ENCODE assay signal across 11 cellular contexts in genomic region chr22:24445481-24446290, GRCh38. TPM values are rescaled to one million over a fixed set of nuclear protein-coding genes. Genes with fewer than 3 reads are reported as not detected.
DNase-seq lines count a peak whose midpoint lies in the region; ATAC-seq, FAIRE-seq and TF ChIP-seq lines count a peak whose summit lies in the region.
"Had no signal": no experiment of that assay in that cellular context is flagged by ENCODE, and none has a peak within 500 bp of the region (broad histone marks: within the 10 kb centered on the region; RNA-seq: fewer than 3 reads in every experiment).

No MANE protein-coding gene starts in this region.

- H3K27me3 ChIP-seq in left ventricle myocardium inferior (ENCODE audit: low read depth) (no peaks in the 10 kb centered on the region), heart right ventricle (no peaks in the 10 kb centered on the region), gastrocnemius medialis (no peaks in the 10 kb centered on the region)
- H3K27me3 ChIP-seq: sigmoid colon had no signal

- peak; percentile 78 for FAIRE-seq in urothelium cell line (lab: Jason Lieb, UNC)

- TF ChIP-seq CTCF in left ventricle myocardium inferior (IDR thresholded peaks at IDR 0.05; ENCODE audit: borderline replicate concordance) (no peak), heart right ventricle (IDR thresholded peaks at IDR 0.05) (no peak), glutamatergic neuron (IDR thresholded peaks at IDR 0.05; ENCODE audit: partially characterized antibody, unreplicated experiment) (no peak), omental fat pad (IDR thresholded peaks at IDR 0.05) (no peak), gastrocnemius medialis (IDR thresholded peaks at IDR 0.05 in 4 of 5, conservative IDR thresholded peaks at IDR 0.05 in 1 of 5) (no peak)

- H3K27ac ChIP-seq in left ventricle myocardium inferior (replicated peaks) (peak overlapping the region; percentile 42), heart right ventricle (peak overlapping the region in 3 of 10 donors; percentile 0 to 39 (median 6)), gastrocnemius medialis (peak overlapping the region in 1 of 4 donors; percentile 1)
- H3K27ac ChIP-seq: sigmoid colon had no signal

- 73 to 78% methylated on average over 12 of the region's 12 CpGs for WGBS in heart right ventricle, 2 donors

- H3K27ac Mint-ChIP-seq in T-helper 17 cell (peak overlapping the region; percentile 8), glutamatergic neuron (ENCODE audit: unreplicated experiment) (peak overlapping the region; percentile 53)

- H3K36me3 Mint-ChIP-seq in T-helper 17 cell (ENCODE audit: low read depth), result peaks cover 10% of the 10 kb centered on the region
- H3K36me3 Mint-ChIP-seq in glutamatergic neuron (ENCODE audit: unreplicated experiment), result no peaks in the 10 kb centered on the region

- in situ Hi-C loops in gastrocnemius medialis (cut with MboI; ENCODE audit: low sequenced_read_pairs in 4 of 4), result loop anchor here in 1 of 4 donors (25.0 kb wide), 1 partner anchor 317 kb away; the partner anchor contains the start of gene PIWIL3

- H3K36me3 ChIP-seq in left ventricle myocardium inferior, result no peaks in the 10 kb centered on the region
- peaks cover 0 to 34% (median 8%) of the 10 kb centered on the region in 9 donors for H3K36me3 ChIP-seq in heart right ventricle
- no peaks in the 10 kb centered on the region for H3K36me3 ChIP-seq in gastrocnemius medialis

- DNase-seq in left ventricle myocardium inferior (no peak), heart right ventricle (no peak), T-helper 17 cell (no peak), glutamatergic neuron (peak; percentile 49), urothelium cell line (ENCODE audit: low spot score) (peak; percentile 67), omental fat pad (ENCODE audit: low spot score) (no peak), NCI-H2081 (lab: John Stamatoyannopoulos, UW) (no peak), gastrocnemius medialis (no peak)
- DNase-seq: central memory CD4-positive, alpha-beta T cell; sigmoid colon had no signal

- intact Hi-C loops in left ventricle myocardium inferior (cut with micrococcal nuclease) (no loop called here), heart right ventricle (cut with DNase I) (no loop called here), gastrocnemius medialis (cut with DNase I; ENCODE audit: low total_unique reads) (no loop called here)

- peaks cover 15% of the 10 kb centered on the region for H3K9me3 Mint-ChIP-seq in glutamatergic neuron (ENCODE audit: unreplicated experiment)

- TF ChIP-seq POLR2A in gastrocnemius medialis (IDR thresholded peaks at IDR 0.05), result no peak

- ATAC-seq in heart right ventricle (no peak), T-helper 17 cell (no peak), omental fat pad (ENCODE audit: low FRiP score) (no peak), gastrocnemius medialis (no peak)

- H3K4me3 Mint-ChIP-seq in T-helper 17 cell (no peak overlapping the region), glutamatergic neuron (ENCODE audit: unreplicated experiment) (no peak overlapping the region)

- H3K27me3 Mint-ChIP-seq in T-helper 17 cell (no peaks in the 10 kb centered on the region), glutamatergic neuron (ENCODE audit: unreplicated experiment) (peaks cover 9% of the 10 kb centered on the region)

- H3K4me1 ChIP-seq in left ventricle myocardium inferior, result peaks cover 52% of the 10 kb centered on the region
- H3K4me1 ChIP-seq in heart right ventricle, result peaks cover 0 to 59% (median 44%) of the 10 kb centered on the region in 9 donors
- peaks cover 5 to 10% of the 10 kb centered on the region in 2 donors for H3K4me1 ChIP-seq in gastrocnemius medialis
- H3K4me1 ChIP-seq: sigmoid colon had no signal

- H3K4me3 ChIP-seq in left ventricle myocardium inferior (no peak overlapping the region), heart right ventricle (no peak overlapping the region), gastrocnemius medialis (no peak overlapping the region)
- H3K4me3 ChIP-seq: lung, sigmoid colon had no signal

- H3K9me3 ChIP-seq in left ventricle myocardium inferior (replicated peaks) (no peaks in the 10 kb centered on the region), heart right ventricle (no peaks in the 10 kb centered on the region), T-helper 17 cell (ENCODE audit: control insufficient read depth, low read length, poor library complexity, severe bottlenecking) (no peaks in the 10 kb centered on the region), gastrocnemius medialis (no peaks in the 10 kb centered on the region)
- H3K9me3 ChIP-seq: sigmoid colon had no signal

- H3K4me1 Mint-ChIP-seq in T-helper 17 cell (peaks cover 11% of the 10 kb centered on the region), glutamatergic neuron (ENCODE audit: low read depth, unreplicated experiment) (peaks cover 40% of the 10 kb centered on the region)

RNA-seq across cellular contexts. Expression of gene ADORA2A, which starts 18.3 kb away (rescaled TPM):
- 3.6 TPM for total RNA-seq in left ventricle myocardium inferior
- total RNA-seq in heart right ventricle, result 1 to 10 TPM; 1.5 to 9.7 (median 3.8) TPM
- 1 to 10 TPM; 4.9 to 6.1 TPM for polyA plus RNA-seq in heart right ventricle
- 10 to 100 TPM; 20.4 to 22.0 TPM for total RNA-seq in T-helper 17 cell
- total RNA-seq in glutamatergic neuron (ENCODE audit: unreplicated experiment), result 15.9 TPM
- total RNA-seq in omental fat pad, result 1 to 10 TPM; 1.7 to 4.5 (median 2.5) TPM
- 1 to 10 TPM in 3 of 4 donors, under 1 TPM in 1; 0.39 to 3.6 (median 1.2) TPM for total RNA-seq in gastrocnemius medialis

RNA-seq across cellular contexts. Expression of gene UPB1, which starts 49.4 kb away (rescaled TPM):
- total RNA-seq in left ventricle myocardium inferior, result 1.1 TPM
- total RNA-seq in heart right ventricle, result 1 to 10 TPM in 6 of 10 donors, under 1 TPM in 4; 0.45 to 2.7 (median 1.0) TPM
- polyA plus RNA-seq in heart right ventricle, result 1 to 10 TPM in 1 of 2 donors, under 1 TPM in 1; 0.32 to 3.7 TPM
- 1 to 10 TPM; 1.5 to 2.8 TPM for total RNA-seq in T-helper 17 cell
- total RNA-seq in glutamatergic neuron (ENCODE audit: unreplicated experiment), result 0.37 TPM
- total RNA-seq in omental fat pad, result 1 to 10 TPM in 1 of 4 donors, under 1 TPM in 1, not detected in 2; 0.13 to 1.9 TPM
- total RNA-seq in gastrocnemius medialis, result under 1 TPM; 0.20 to 0.25 (median 0.22) TPM

Comparison
In these comparisons a context has a peak if more than half of its experiments do, and no peak if none do; other contexts are left out.
1. DNase-seq: peak in glutamatergic neuron (single experiment) and urothelium cell line (single experiment); none in left ventricle myocardium inferior (single experiment), heart right ventricle (0 of 2), T-helper 17 cell (0 of 3), omental fat pad (single experiment), NCI-H2081 (0 of 2) and gastrocnemius medialis (0 of 2).